In the genomic region with DNA sequence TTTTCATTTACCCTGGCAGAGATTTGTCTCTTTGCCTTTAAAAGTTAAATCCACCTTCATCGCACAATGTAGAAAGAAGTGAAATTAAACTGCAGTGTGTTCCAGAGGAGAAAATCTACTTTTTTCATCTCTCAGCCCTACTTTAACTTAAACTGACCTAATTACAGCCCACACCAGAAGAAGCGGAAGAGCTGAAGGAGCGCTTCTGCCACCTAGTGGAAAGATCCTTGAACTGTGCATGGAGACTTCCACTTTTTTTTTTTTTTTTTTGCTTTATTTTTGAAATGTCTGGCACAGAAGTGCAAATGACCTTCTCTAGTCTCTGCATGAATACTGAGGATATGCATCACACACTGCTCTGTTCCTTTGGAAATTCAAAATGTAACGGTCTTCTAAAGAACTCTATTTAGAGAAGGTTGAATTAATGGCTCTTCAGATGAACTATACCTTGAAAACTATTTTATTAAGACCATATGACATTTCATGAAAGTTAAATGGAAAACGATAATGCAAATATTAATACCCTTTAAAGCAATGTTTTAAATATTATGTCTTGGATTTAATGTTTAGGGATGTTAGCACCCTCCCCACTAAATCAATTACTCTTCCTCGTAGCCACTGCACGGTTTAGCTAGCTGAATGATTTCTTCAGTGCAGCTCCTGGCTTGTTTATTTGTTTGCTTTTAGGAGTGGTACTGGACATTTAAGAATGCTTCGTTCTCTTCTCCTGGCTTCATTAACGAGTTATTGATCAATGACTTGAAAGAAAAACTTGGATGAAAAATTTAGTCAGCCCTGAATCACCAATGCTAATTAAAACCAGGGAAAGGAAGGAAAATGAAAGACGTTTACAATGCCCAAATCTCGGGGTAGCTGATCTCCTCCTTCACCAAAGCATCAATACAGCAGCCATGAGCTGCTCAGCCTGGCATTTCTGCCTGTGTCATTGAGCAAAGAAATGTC, we compare ENCODE assay signal across 8 cellular contexts.
DNase-seq lines count a peak whose midpoint lies in the region; ATAC-seq and TF ChIP-seq lines count a peak whose summit lies in the region.

No MANE protein-coding gene starts in this region.

- H3K27me3 Mint-ChIP-seq in activated CD8-positive, alpha-beta memory T cell treated with anti-CD3 and anti-CD28 coated beads, Interleukin-2, amount 10 ng/mL, durations not matched to agents 7 days and 5 days = peaks cover 3% of the 10 kb centered on the region
- peaks cover 0 to 9% (median 8%) of the 10 kb centered on the region in 3 donors for H3K27me3 Mint-ChIP-seq in naive B cell

- peak overlapping the region; percentile 30 for H3K4me3 ChIP-seq in epithelial cell of proximal tubule (ENCODE audit: low read depth, low read length)

- no peaks in the 10 kb centered on the region for H3K9me3 Mint-ChIP-seq in activated CD8-positive, alpha-beta memory T cell treated with anti-CD3 and anti-CD28 coated beads, Interleukin-2, amount 10 ng/mL, durations not matched to agents 7 days and 5 days (ENCODE audit: low read depth)
- H3K9me3 Mint-ChIP-seq in naive B cell = no peaks in the 10 kb centered on the region

- H3K27ac Mint-ChIP-seq in activated CD8-positive, alpha-beta memory T cell treated with anti-CD3 and anti-CD28 coated beads, Interleukin-2, amount 10 ng/mL, durations not matched to agents 7 days and 5 days = peak overlapping the region; percentile 79
- H3K27ac Mint-ChIP-seq in naive B cell = peak overlapping the region; percentile 38 to 96 (median 70)

- H3K36me3 Mint-ChIP-seq in activated CD8-positive, alpha-beta memory T cell treated with anti-CD3 and anti-CD28 coated beads, Interleukin-2, amount 10 ng/mL, durations not matched to agents 7 days and 5 days = no peaks in the 10 kb centered on the region
- no peaks in the 10 kb centered on the region for H3K36me3 Mint-ChIP-seq in naive B cell

- DNase-seq in DMS 273 (lab: John Stamatoyannopoulos, UW; ENCODE audit: unreplicated experiment) (peak; percentile 85), HS-5 (ENCODE audit: low read depth) (peak; percentile 89), NOMO-1 treated with DMSO at 0.1 percent for 48 hours (lab: John Stamatoyannopoulos, UW; ENCODE audit: unreplicated experiment) (peak; percentile 89), epithelial cell of proximal tubule (ENCODE audit: low read depth) (peak; percentile 52), naive B cell (peak; percentile 64)
- peak; percentile 66 for DNase-seq in activated CD8-positive, alpha-beta memory T cell treated with anti-CD3 and anti-CD28 coated beads, Interleukin-2, amount 10 ng/mL, durations not matched to agents 7 days and 5 days
- peak; percentile 55 for DNase-seq in stimulated activated naive CD8-positive, alpha-beta T cell treated with anti-CD3 and anti-CD28 coated beads, Interleukin-15, Interleukin-2, amounts not matched to agents 100 U/mL and 50 U/mL, for 24 hours

- H3K4me3 Mint-ChIP-seq in activated CD8-positive, alpha-beta memory T cell treated with anti-CD3 and anti-CD28 coated beads, Interleukin-2, amount 10 ng/mL, durations not matched to agents 7 days and 5 days = peak overlapping the region; percentile 67
- peak overlapping the region; percentile 75 to 92 (median 89) for H3K4me3 Mint-ChIP-seq in naive B cell

- TF ChIP-seq CTCF in epithelial cell of proximal tubule (conservative IDR thresholded peaks at IDR 0.05; ENCODE audit: low read depth, low read length) = peak; percentile 90

- CTCF ChIA-PET in activated CD8-positive, alpha-beta memory T cell treated with anti-CD3 and anti-CD28 coated beads, Interleukin-2, amount 10 ng/mL, durations not matched to agents 7 days and 5 days (lab: Charles Lee) = interaction anchor here (0.5 to 1.5 kb wide), 4 partner anchors 203 to 286 kb away, joined by 3 to 5 read pairs (median 4); no protein-coding TSS in a partner anchor

- H3K4me1 Mint-ChIP-seq in activated CD8-positive, alpha-beta memory T cell treated with anti-CD3 and anti-CD28 coated beads, Interleukin-2, amount 10 ng/mL, durations not matched to agents 7 days and 5 days = peaks cover 28% of the 10 kb centered on the region
- peaks cover 9 to 12% (median 10%) of the 10 kb centered on the region in 3 donors for H3K4me1 Mint-ChIP-seq in naive B cell

- peak; percentile 84 for ATAC-seq in GM21381 (IDR thresholded peaks at IDR 0.05; ENCODE audit: unreplicated experiment)
- peak; percentile 90 for ATAC-seq in activated CD8-positive, alpha-beta memory T cell treated with anti-CD3 and anti-CD28 coated beads, Interleukin-2, amount 10 ng/mL, durations not matched to agents 7 days and 5 days
- ATAC-seq in naive B cell (ENCODE audit: low read depth in 2 of 2) = peak; percentile 87 to 90
- peak; percentile 79 for ATAC-seq in stimulated activated naive CD8-positive, alpha-beta T cell treated with anti-CD3 and anti-CD28 coated beads, Interleukin-15, Interleukin-2, amounts not matched to agents 100 U/mL and 50 U/mL, for 24 hours

Comparison
In these comparisons a context has a peak if more than half of its experiments do, and no peak if none do; other contexts are left out.
1. Peak in every context shown above with its lines: DNase-seq, ATAC-seq and H3K4me3 ChIP-seq.